In the genomic region with DNA sequence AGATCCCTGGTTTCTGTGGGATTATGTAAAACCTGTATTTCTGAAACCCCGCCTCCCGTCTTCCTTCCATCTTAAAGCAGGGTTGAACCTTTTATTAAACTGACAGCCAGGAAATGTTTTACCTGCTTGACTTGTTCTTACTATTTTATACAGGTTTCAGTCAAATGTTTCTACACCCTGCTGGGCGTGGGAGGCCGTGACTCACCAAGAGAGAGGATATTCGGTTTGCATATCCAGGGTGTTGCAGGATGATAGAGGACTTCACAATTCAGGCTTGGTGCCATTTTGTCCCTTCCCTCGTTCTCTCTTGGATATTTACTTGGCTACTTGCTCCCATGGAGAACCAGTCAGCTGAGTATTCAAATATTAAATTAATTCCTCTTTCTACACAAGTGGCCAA, we compare ENCODE assay signal across 11 cellular contexts.
DNase-seq lines count a peak whose midpoint lies in the region; TF ChIP-seq lines count a peak whose summit lies in the region.
"Had no signal": no experiment of that assay in that cellular context is flagged by ENCODE, and none has a peak within 500 bp of the region (broad histone marks: within the 10 kb centered on the region; RNA-seq: fewer than 3 reads in every experiment).

No MANE protein-coding gene starts in this region.

- in situ Hi-C loops in HAP-1 (cut with MboI; ENCODE audit: low sequenced_read_pairs): no loop called here

- H2AFZ ChIP-seq in hepatocyte: no peak overlapping the region

- no peak overlapping the region for H3K4me3 Mint-ChIP-seq in activated CD4-positive, alpha-beta memory T cell treated with anti-CD3 and anti-CD28 coated beads for 36 hours
- no peak overlapping the region for H3K4me3 Mint-ChIP-seq in activated CD4-positive, alpha-beta memory T cell treated with anti-CD3 and anti-CD28 coated beads, Interleukin-2, amount 10 ng/mL, durations not matched to agents 7 days and 5 days
- no peak overlapping the region for H3K4me3 Mint-ChIP-seq in CD4-positive, alpha-beta memory T cell
- H3K4me3 Mint-ChIP-seq: activated naive CD8-positive, alpha-beta T cell treated with anti-CD3 and anti-CD28 coated beads, Interleukin-2, amount 10 ng/mL, durations not matched to agents 7 days and 5 days had no signal

- no peaks in the 10 kb centered on the region for H3K9me3 Mint-ChIP-seq in activated CD4-positive, alpha-beta memory T cell treated with anti-CD3 and anti-CD28 coated beads for 36 hours
- H3K9me3 Mint-ChIP-seq in activated CD4-positive, alpha-beta memory T cell treated with anti-CD3 and anti-CD28 coated beads, Interleukin-2, amount 10 ng/mL, durations not matched to agents 7 days and 5 days: peaks cover 2% of the 10 kb centered on the region
- H3K9me3 Mint-ChIP-seq in CD4-positive, alpha-beta memory T cell: no peaks in the 10 kb centered on the region

- CTCF ChIA-PET in activated CD4-positive, alpha-beta memory T cell treated with anti-CD3 and anti-CD28 coated beads for 36 hours (lab: Charles Lee): interaction anchor here (0.6 kb wide), 1 partner anchor 22 kb away, joined by 4 read pairs; no protein-coding TSS in a partner anchor
- CTCF ChIA-PET in activated CD4-positive, alpha-beta memory T cell treated with anti-CD3 and anti-CD28 coated beads, Interleukin-2, amount 10 ng/mL, durations not matched to agents 7 days and 5 days (lab: Charles Lee): interaction anchor here (1.3 to 1.4 kb wide), 2 partner anchors 9 to 100 kb away, joined by 4 to 5 read pairs; no protein-coding TSS in a partner anchor
- CTCF ChIA-PET in CD4-positive, alpha-beta memory T cell (lab: Charles Lee; ENCODE audit: partially characterized antibody): interaction anchor here (1.4 kb wide), 1 partner anchor 83 kb away, joined by 5 read pairs; no protein-coding TSS in a partner anchor

- no peaks in the 10 kb centered on the region for H3K36me3 ChIP-seq in hepatocyte (replicated peaks; ENCODE audit: insufficient read depth, low read depth)
- no peaks in the 10 kb centered on the region for H3K36me3 ChIP-seq in thyroid gland
- no peaks in the 10 kb centered on the region for H3K36me3 ChIP-seq in HAP-1 (replicated peaks)
- no peaks in the 10 kb centered on the region for H3K36me3 ChIP-seq in CD4-positive, alpha-beta memory T cell (ENCODE audit: insufficient read depth, low read length)
- H3K36me3 ChIP-seq: thoracic aorta had no signal

- no peak overlapping the region for H3K4me2 ChIP-seq in hepatocyte

- H3K4me3 ChIP-seq in hepatocyte (no peak overlapping the region), thyroid gland (replicated peaks in 1 of 3) (no peak overlapping the region), HAP-1 (no peak overlapping the region)
- no peak overlapping the region for H3K4me3 ChIP-seq in CD4-positive, alpha-beta memory T cell (ENCODE audit: low read length in 2 of 2)
- H3K4me3 ChIP-seq: thoracic aorta had no signal

- peak overlapping the region; percentile 39 for H3K27ac ChIP-seq in hepatocyte
- peak overlapping the region in 2 of 3 donors; percentile 40 to 55 for H3K27ac ChIP-seq in thyroid gland
- H3K27ac ChIP-seq in CD4-positive, alpha-beta memory T cell (ENCODE audit: low read depth, low read length): no peak overlapping the region
- H3K27ac ChIP-seq: thoracic aorta had no signal

- H4K20me1 ChIP-seq in hepatocyte (ENCODE audit: insufficient read depth, poor library complexity, severe bottlenecking): no peaks in the 10 kb centered on the region

- WGBS in hepatocyte (ENCODE audit: low lambda C conversion rate, missing lambda C conversion rate): 85% methylated on average over 6 of the region's 6 CpGs
- 78 to 86% methylated on average over 6 of the region's 6 CpGs for WGBS in thyroid gland, 2 donors

- peak; percentile 90 for DNase-seq in activated CD4-positive, alpha-beta memory T cell treated with anti-CD3 and anti-CD28 coated beads for 36 hours
- DNase-seq in activated CD4-positive, alpha-beta memory T cell treated with anti-CD3 and anti-CD28 coated beads, Interleukin-2, amount 10 ng/mL, durations not matched to agents 7 days and 5 days: no peak
- peak; percentile 39 to 49 for DNase-seq in NCI-H526 (lab: John Stamatoyannopoulos, UW)
- no peak for DNase-seq in hepatocyte (ENCODE audit: low spot score)
- DNase-seq in thyroid gland: peak; percentile 21 to 40
- DNase-seq in effector CD8-positive, alpha-beta T cell (lab: John Stamatoyannopoulos, UW): no peak
- no peak for DNase-seq in HAP-1 (ENCODE audit: low spot score in 2 of 2)
- no peak for DNase-seq in CD4-positive, alpha-beta memory T cell
- DNase-seq: activated naive CD8-positive, alpha-beta T cell treated with anti-CD3 and anti-CD28 coated beads, Interleukin-2, amount 10 ng/mL, durations not matched to agents 7 days and 5 days; left cardiac atrium had no signal

- TF ChIP-seq CTCF in hepatocyte (IDR thresholded peaks at IDR 0.05; ENCODE audit: poor library complexity) (no peak), thyroid gland (IDR thresholded peaks at IDR 0.05) (no peak)

- H3K4me1 Mint-ChIP-seq in activated CD4-positive, alpha-beta memory T cell treated with anti-CD3 and anti-CD28 coated beads for 36 hours (ENCODE audit: low read depth): peaks cover 43% of the 10 kb centered on the region
- H3K4me1 Mint-ChIP-seq in activated CD4-positive, alpha-beta memory T cell treated with anti-CD3 and anti-CD28 coated beads, Interleukin-2, amount 10 ng/mL, durations not matched to agents 7 days and 5 days: peaks cover 37% of the 10 kb centered on the region
- peaks cover 7 to 21% (median 10%) of the 10 kb centered on the region in 4 donors for H3K4me1 Mint-ChIP-seq in CD4-positive, alpha-beta memory T cell

- H3K36me3 Mint-ChIP-seq in activated CD4-positive, alpha-beta memory T cell treated with anti-CD3 and anti-CD28 coated beads for 36 hours: no peaks in the 10 kb centered on the region
- H3K36me3 Mint-ChIP-seq in activated CD4-positive, alpha-beta memory T cell treated with anti-CD3 and anti-CD28 coated beads, Interleukin-2, amount 10 ng/mL, durations not matched to agents 7 days and 5 days (ENCODE audit: low read depth): peaks cover 3% of the 10 kb centered on the region
- no peaks in the 10 kb centered on the region for H3K36me3 Mint-ChIP-seq in CD4-positive, alpha-beta memory T cell

- POLR2A ChIA-PET in activated CD4-positive, alpha-beta memory T cell treated with anti-CD3 and anti-CD28 coated beads for 36 hours (lab: Charles Lee): interaction anchor here (1.0 to 1.8 kb wide), 4 partner anchors 8 to 63 kb away, joined by 3 to 6 read pairs (median 4); no protein-coding TSS in a partner anchor
- POLR2A ChIA-PET in activated CD4-positive, alpha-beta memory T cell treated with anti-CD3 and anti-CD28 coated beads, Interleukin-2, amount 10 ng/mL, durations not matched to agents 7 days and 5 days (lab: Charles Lee): interaction anchor here (0.8 to 3.3 kb wide), 2 partner anchors 9 to 37 kb away, joined by 3 to 18 read pairs; no protein-coding TSS in a partner anchor
- POLR2A ChIA-PET in CD4-positive, alpha-beta memory T cell (lab: Charles Lee; ENCODE audit: partially characterized antibody): interaction anchor here (0.8 to 2.7 kb wide), 4 partner anchors 9 to 90 kb away, joined by 3 to 8 read pairs (median 4); no protein-coding TSS in a partner anchor

- H3K79me2 ChIP-seq in hepatocyte: no peaks in the 10 kb centered on the region

- H3K4me1 ChIP-seq in hepatocyte (ENCODE audit: insufficient read depth) (peaks cover 18% of the 10 kb centered on the region), thyroid gland (peaks cover 6 to 21% of the 10 kb centered on the region in 2 donors), HAP-1 (peaks cover 10% of the 10 kb centered on the region)
- peaks cover 15% of the 10 kb centered on the region for H3K4me1 ChIP-seq in CD4-positive, alpha-beta memory T cell (ENCODE audit: insufficient read depth, low read length)

- H3K9me3 ChIP-seq in hepatocyte (ENCODE audit: low read depth): no peaks in the 10 kb centered on the region
- H3K9me3 ChIP-seq in thyroid gland: no peaks in the 10 kb centered on the region
- H3K9me3 ChIP-seq in HAP-1: no peaks in the 10 kb centered on the region
- no peaks in the 10 kb centered on the region for H3K9me3 ChIP-seq in CD4-positive, alpha-beta memory T cell (ENCODE audit: control insufficient read depth in 1 of 2, low read length in 2 of 2)
- H3K9me3 ChIP-seq: thoracic aorta had no signal

- TF ChIP-seq POLR2A in thyroid gland (IDR thresholded peaks at IDR 0.05): no peak

- peak overlapping the region; percentile 61 for H3K27ac Mint-ChIP-seq in activated CD4-positive, alpha-beta memory T cell treated with anti-CD3 and anti-CD28 coated beads for 36 hours
- no peak overlapping the region for H3K27ac Mint-ChIP-seq in activated CD4-positive, alpha-beta memory T cell treated with anti-CD3 and anti-CD28 coated beads, Interleukin-2, amount 10 ng/mL, durations not matched to agents 7 days and 5 days
- H3K27ac Mint-ChIP-seq in CD4-positive, alpha-beta memory T cell: peak overlapping the region in 1 of 7 donors; percentile 13
- H3K27ac Mint-ChIP-seq: activated naive CD8-positive, alpha-beta T cell treated with anti-CD3 and anti-CD28 coated beads, Interleukin-2, amount 10 ng/mL, durations not matched to agents 7 days and 5 days had no signal

- H3K9me2 ChIP-seq in hepatocyte (replicated peaks; ENCODE audit: insufficient read depth): no peaks in the 10 kb centered on the region

- no peaks in the 10 kb centered on the region for H3K27me3 Mint-ChIP-seq in activated CD4-positive, alpha-beta memory T cell treated with anti-CD3 and anti-CD28 coated beads for 36 hours
- no peaks in the 10 kb centered on the region for H3K27me3 Mint-ChIP-seq in activated CD4-positive, alpha-beta memory T cell treated with anti-CD3 and anti-CD28 coated beads, Interleukin-2, amount 10 ng/mL, durations not matched to agents 7 days and 5 days
- no peaks in the 10 kb centered on the region for H3K27me3 Mint-ChIP-seq in CD4-positive, alpha-beta memory T cell
- H3K27me3 Mint-ChIP-seq: activated naive CD8-positive, alpha-beta T cell treated with anti-CD3 and anti-CD28 coated beads, Interleukin-2, amount 10 ng/mL, durations not matched to agents 7 days and 5 days had no signal

- intact Hi-C loops in activated CD4-positive, alpha-beta memory T cell treated with anti-CD3 and anti-CD28 coated beads for 36 hours (cut with micrococcal nuclease): loop anchor here (1.0 kb wide), 2 partner anchors 12 to 37 kb away; no protein-coding TSS in a partner anchor
- intact Hi-C loops in thyroid gland (cut with DNase I): no loop called here
- intact Hi-C loops in CD4-positive, alpha-beta memory T cell (cut with micrococcal nuclease): no loop called here

- H3K27me3 ChIP-seq in hepatocyte (no peaks in the 10 kb centered on the region), thyroid gland (no peaks in the 10 kb centered on the region), HAP-1 (ENCODE audit: low read depth) (no peaks in the 10 kb centered on the region)
- H3K27me3 ChIP-seq in CD4-positive, alpha-beta memory T cell (ENCODE audit: insufficient read depth, low read length): no peaks in the 10 kb centered on the region

Comparison
In these comparisons a context has a peak if more than half of its experiments do, and no peak if none do; other contexts are left out.
1. DNase-seq: peak in activated CD4-positive, alpha-beta memory T cell treated with anti-CD3 and anti-CD28 coated beads for 36 hours (single experiment), NCI-H526 (2 of 2) and thyroid gland (2 of 2); none in activated CD4-positive, alpha-beta memory T cell treated with anti-CD3 and anti-CD28 coated beads, Interleukin-2, amount 10 ng/mL, durations not matched to agents 7 days and 5 days (single experiment), hepatocyte (single experiment), effector CD8-positive, alpha-beta T cell (single experiment), HAP-1 (0 of 2) and CD4-positive, alpha-beta memory T cell (0 of 5).